Comparison of ENCODE assay signal across 21 cellular contexts in the genomic region with DNA sequence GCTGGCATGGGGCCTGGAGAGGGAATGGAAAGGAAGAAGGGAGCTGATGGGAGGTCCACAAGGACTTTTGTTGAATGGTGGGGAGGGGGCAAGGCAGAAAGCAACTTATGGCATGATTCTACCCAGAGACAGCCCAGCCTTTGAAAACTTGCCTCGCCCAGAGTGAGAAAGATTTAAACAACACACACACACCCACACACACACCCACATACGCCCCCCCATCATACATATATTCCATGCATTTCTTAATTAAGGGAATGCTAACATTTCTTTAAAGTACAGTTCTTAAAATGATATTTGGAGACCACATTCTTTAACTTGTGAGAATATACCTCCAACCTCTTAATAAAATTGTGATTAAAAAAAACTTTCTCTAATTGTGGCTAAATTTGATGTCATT.
"Had no signal": no experiment of that assay in that cellular context is flagged by ENCODE, and none has a peak within 500 bp of the region (broad histone marks: within the 10 kb centered on the region; RNA-seq: fewer than 3 reads in every experiment).

No MANE protein-coding gene starts in this region.

- H3K4me1 Mint-ChIP-seq: activated CD4-positive, alpha-beta T cell treated with anti-CD3 and anti-CD28 coated beads, Interleukin-2, amount 10 ng/mL, durations not matched to agents 24 days and 14 days; activated naive CD8-positive, alpha-beta T cell treated with anti-CD3 and anti-CD28 coated beads for 36 hours; activated T-helper 17 cell treated with anti-CD3 and anti-CD28 coated beads, Interleukin-2, amount 50 U/mL, for 72 hours; memory B cell; naive thymus-derived CD8-positive, alpha-beta T cell had no signal

- H3K27ac Mint-ChIP-seq: activated CD4-positive, alpha-beta T cell treated with anti-CD3 and anti-CD28 coated beads, Interleukin-2, amount 10 ng/mL, durations not matched to agents 24 days and 14 days; activated CD8-positive, alpha-beta T cell treated with anti-CD3 and anti-CD28 coated beads for 36 hours; activated naive CD8-positive, alpha-beta T cell treated with anti-CD3 and anti-CD28 coated beads for 36 hours; activated T-helper 17 cell treated with anti-CD3 and anti-CD28 coated beads, Interleukin-2, amount 50 U/mL, for 72 hours; memory B cell; T-helper 2 cell treated with Interferon-gamma antibody and Interleukin-4, amounts not matched to agents 5 μg/mL and 100 μg/mL, for 36 hours had no signal

- DNase-seq: activated CD4-positive, alpha-beta T cell treated with anti-CD3 and anti-CD28 coated beads, Interleukin-2, amount 10 ng/mL, durations not matched to agents 24 days and 14 days; activated CD4-positive, CD25-positive, alpha-beta regulatory T cell; activated CD8-positive, alpha-beta T cell treated with anti-CD3 and anti-CD28 coated beads for 36 hours; activated naive CD4-positive, alpha-beta T cell; activated naive CD8-positive, alpha-beta T cell treated with anti-CD3 and anti-CD28 coated beads for 36 hours; activated T-cell treated with anti-CD3 and anti-CD28 coated beads, Interleukin-2, amount 50 U/mL, for 1 hour; amniotic stem cell; erythroblast; gastrocnemius medialis; head of caudate nucleus; kidney glomerular epithelial cell; naive thymus-derived CD8-positive, alpha-beta T cell; pancreas; sigmoid colon; stimulated activated CD8-positive, alpha-beta memory T cell treated with anti-CD3 and anti-CD28 coated beads, Interleukin-4, amount 100 ng/mL, for 48 hours; stimulated activated naive CD4-positive, alpha-beta T cell treated with Interleukin-2 at 50 U/mL for 16 hours; thyroid gland had no signal

- H3K4me1 ChIP-seq: gastrocnemius medialis had no signal

- H3K4me3 Mint-ChIP-seq: activated CD4-positive, alpha-beta T cell treated with anti-CD3 and anti-CD28 coated beads, Interleukin-2, amount 10 ng/mL, durations not matched to agents 24 days and 14 days; activated CD8-positive, alpha-beta T cell treated with anti-CD3 and anti-CD28 coated beads for 36 hours; activated naive CD8-positive, alpha-beta T cell treated with anti-CD3 and anti-CD28 coated beads for 36 hours; activated T-helper 17 cell treated with anti-CD3 and anti-CD28 coated beads, Interleukin-2, amount 50 U/mL, for 72 hours; memory B cell; naive thymus-derived CD8-positive, alpha-beta T cell; T-helper 2 cell treated with Interferon-gamma antibody and Interleukin-4, amounts not matched to agents 5 μg/mL and 100 μg/mL, for 36 hours had no signal

- H3K27me3 ChIP-seq: gastrocnemius medialis, neutrophil, pancreas, sigmoid colon, thyroid gland had no signal

- H3K27me3 Mint-ChIP-seq: activated T-helper 17 cell treated with anti-CD3 and anti-CD28 coated beads, Interleukin-2, amount 50 U/mL, for 72 hours had no signal

- H3K36me3 Mint-ChIP-seq: activated naive CD8-positive, alpha-beta T cell treated with anti-CD3 and anti-CD28 coated beads for 36 hours; memory B cell; naive thymus-derived CD8-positive, alpha-beta T cell had no signal

- H3K4me3 ChIP-seq: gastrocnemius medialis, pancreas, sigmoid colon, thyroid gland had no signal

- ATAC-seq: activated CD8-positive, alpha-beta T cell treated with anti-CD3 and anti-CD28 coated beads for 36 hours; activated T-helper 17 cell treated with anti-CD3 and anti-CD28 coated beads, Interleukin-2, amount 50 U/mL, for 72 hours; gastrocnemius medialis; naive thymus-derived CD8-positive, alpha-beta T cell had no signal

- H3K36me3 ChIP-seq: gastrocnemius medialis, neutrophil, pancreas, sigmoid colon, thyroid gland had no signal

- H3K27ac ChIP-seq: gastrocnemius medialis, neutrophil, thyroid gland had no signal

- H3K9me3 Mint-ChIP-seq: activated CD4-positive, alpha-beta T cell treated with anti-CD3 and anti-CD28 coated beads, Interleukin-2, amount 10 ng/mL, durations not matched to agents 24 days and 14 days; activated CD8-positive, alpha-beta T cell treated with anti-CD3 and anti-CD28 coated beads for 36 hours; activated naive CD8-positive, alpha-beta T cell treated with anti-CD3 and anti-CD28 coated beads for 36 hours; activated T-helper 17 cell treated with anti-CD3 and anti-CD28 coated beads, Interleukin-2, amount 50 U/mL, for 72 hours; naive thymus-derived CD8-positive, alpha-beta T cell; T-helper 2 cell treated with Interferon-gamma antibody and Interleukin-4, amounts not matched to agents 5 μg/mL and 100 μg/mL, for 36 hours had no signal

- H3K9me3 ChIP-seq: gastrocnemius medialis, neutrophil, pancreas, sigmoid colon, thyroid gland had no signal
